ENCODE assay signal across 28 cellular contexts in genomic region chr11:66708026-66708579, GRCh38.
"Had no signal": no experiment of that assay in that cellular context is flagged by ENCODE, and none has a peak within 500 bp of the region (broad histone marks: within the 10 kb centered on the region; RNA-seq: fewer than 3 reads in every experiment).

No MANE protein-coding gene starts in this region.

- H3K9me3 ChIP-seq: ascending aorta, body of pancreas, Peyer's patch had no signal

- ATAC-seq: activated CD8-positive, alpha-beta T cell treated with anti-CD3 and anti-CD28 coated beads, Interleukin-2, amount 10 ng/mL, durations not matched to agents 7 days and 5 days; activated naive CD4-positive, alpha-beta T cell treated with anti-CD3 and anti-CD28 coated beads, Interleukin-2, amount 50 U/mL, for 72 hours; activated naive CD8-positive, alpha-beta T cell treated with anti-CD3 and anti-CD28 coated beads, Interleukin-2, amount 50 U/mL, for 24 hours; body of pancreas; T-helper 17 cell; WTC11 had no signal

- H3K4me1 ChIP-seq: ascending aorta, body of pancreas, Peyer's patch had no signal

- H3K36me3 Mint-ChIP-seq: activated naive CD4-positive, alpha-beta T cell treated with anti-CD3 and anti-CD28 coated beads, Interleukin-2, amount 50 U/mL, for 72 hours had no signal

- H3K27me3 ChIP-seq: ascending aorta, body of pancreas, Peyer's patch had no signal

- H3K27ac ChIP-seq: ascending aorta, body of pancreas, Peyer's patch had no signal

- H3K27ac Mint-ChIP-seq: activated CD8-positive, alpha-beta T cell treated with anti-CD3 and anti-CD28 coated beads, Interleukin-2, amount 10 ng/mL, durations not matched to agents 7 days and 5 days; activated naive CD8-positive, alpha-beta T cell treated with anti-CD3 and anti-CD28 coated beads, Interleukin-2, amount 50 U/mL, for 24 hours; T-helper 17 cell; WTC11 had no signal

- H3K36me3 ChIP-seq: ascending aorta, Peyer's patch had no signal

- H3K4me1 Mint-ChIP-seq: activated naive CD8-positive, alpha-beta T cell treated with anti-CD3 and anti-CD28 coated beads, Interleukin-2, amount 50 U/mL, for 24 hours; WTC11 had no signal

- H3K4me3 Mint-ChIP-seq: activated CD8-positive, alpha-beta T cell treated with anti-CD3 and anti-CD28 coated beads, Interleukin-2, amount 10 ng/mL, durations not matched to agents 7 days and 5 days; activated naive CD8-positive, alpha-beta T cell treated with anti-CD3 and anti-CD28 coated beads, Interleukin-2, amount 50 U/mL, for 24 hours; T-helper 17 cell; WTC11 had no signal

- DNase-seq: activated CD4-positive, alpha-beta T cell treated with anti-CD3 and anti-CD28 coated beads for 48 hours; activated CD4-positive, alpha-beta T cell treated with anti-CD3 and anti-CD28 coated beads, Interleukin-2, amount 50 U/mL, for 4 hours; activated CD4-positive, CD25-positive, alpha-beta regulatory T cell treated with anti-CD3 and anti-CD28 coated beads, Interleukin-2, amount 50 U/mL, for 72 hours; activated CD8-positive, alpha-beta memory T cell treated with anti-CD3 and anti-CD28 coated beads, Interleukin-2, amount 50 U/mL, for 48 hours; activated CD8-positive, alpha-beta T cell treated with anti-CD3 and anti-CD28 coated beads, Interleukin-2, amount 10 ng/mL, durations not matched to agents 7 days and 5 days; activated effector memory CD4-positive, alpha-beta T cell treated with Interleukin-2 at 50 U/mL for 16 hours; activated naive CD4-positive, alpha-beta T cell; activated naive CD8-positive, alpha-beta T cell treated with anti-CD3 and anti-CD28 coated beads, Interleukin-2, amount 50 U/mL, for 24 hours; activated T-cell treated with anti-CD3 and anti-CD28 coated beads, Interleukin-2, amount 50 U/mL, for 1 hour; amniotic stem cell; body of pancreas; central memory CD4-positive, alpha-beta T cell; Karpas-422; NCI-H1105 treated with DMSO at 0.1 percent for 48 hours; NCI-H1436 treated with DMSO at 0.1 percent for 48 hours; NCI-H187; NCI-H2081; NCI-H510A treated with DMSO at 0.1 percent for 48 hours; NCI-H69; NK-92 treated with Interleukin-12 subunit alpha and Interleukin-12 subunit beta, amount 100 ng/mL, for 24 hours; OCI-M1; Peyer's patch; SHP77 treated with DMSO at 0.1 percent for 48 hours; T-helper 17 cell; T-helper 9 cell had no signal

- H3K27me3 Mint-ChIP-seq: activated naive CD8-positive, alpha-beta T cell treated with anti-CD3 and anti-CD28 coated beads, Interleukin-2, amount 50 U/mL, for 24 hours had no signal

- H3K9me3 Mint-ChIP-seq: activated naive CD4-positive, alpha-beta T cell treated with anti-CD3 and anti-CD28 coated beads, Interleukin-2, amount 50 U/mL, for 72 hours; activated naive CD8-positive, alpha-beta T cell treated with anti-CD3 and anti-CD28 coated beads, Interleukin-2, amount 50 U/mL, for 24 hours; WTC11 had no signal

- H3K4me3 ChIP-seq: ascending aorta, body of pancreas, Peyer's patch had no signal
